Comparison of ENCODE assay signal across 11 cellular contexts in genomic region chr13:25281937-25282332, GRCh38. TPM values are rescaled to one million over a fixed set of nuclear protein-coding genes. Genes with fewer than 3 reads are reported as not detected.
A peak's percentile ranks its signal among the peaks of the same experiment; 100 is the strongest.
DNase-seq lines count a peak whose midpoint lies in the region; ATAC-seq and TF ChIP-seq lines count a peak whose summit lies in the region.
"Had no signal": no experiment of that assay in that cellular context is flagged by ENCODE, and none has a peak within 500 bp of the region (broad histone marks: within the 10 kb centered on the region; RNA-seq: fewer than 3 reads in every experiment).

No MANE protein-coding gene starts in this region.

- no peak overlapping the region for H2AK5ac ChIP-seq in mesenchymal stem cell (ENCODE audit: low read length, severe bottlenecking)

- 100% methylated on average over 1 of the region's 1 CpG for WGBS in mesenchymal stem cell

- H2BK15ac ChIP-seq in mesenchymal stem cell (ENCODE audit: low read depth, poor library complexity, severe bottlenecking) = no peak overlapping the region

- H3K4me1 ChIP-seq in CD8-positive, alpha-beta T cell (ENCODE audit: insufficient read depth, low read length) = peaks cover 32% of the 10 kb centered on the region
- H3K4me1 ChIP-seq in mesenchymal stem cell (ENCODE audit: control insufficient read depth, insufficient read depth, low read depth, low read length) = no peaks in the 10 kb centered on the region

- no peak overlapping the region for H3K14ac ChIP-seq in mesenchymal stem cell (ENCODE audit: low read length in 2 of 2)

- H3K27ac Mint-ChIP-seq in CD8-positive, alpha-beta T cell = peak overlapping the region; percentile 43
- peak overlapping the region; percentile 15 to 78 for H3K27ac Mint-ChIP-seq in activated naive CD4-positive, alpha-beta T cell treated with anti-CD3 and anti-CD28 coated beads, Interleukin-2, amount 50 U/mL, for 72 hours

- H3K9me3 Mint-ChIP-seq in CD8-positive, alpha-beta T cell = no peaks in the 10 kb centered on the region
- H3K9me3 Mint-ChIP-seq in activated naive CD4-positive, alpha-beta T cell treated with anti-CD3 and anti-CD28 coated beads, Interleukin-2, amount 50 U/mL, for 72 hours = no peaks in the 10 kb centered on the region

- no peak overlapping the region for H4K8ac ChIP-seq in mesenchymal stem cell (ENCODE audit: low read length)

- CTCF ChIA-PET in CD8-positive, alpha-beta T cell (lab: Charles Lee) = no interaction called here

- no peak overlapping the region for H3K27ac ChIP-seq in CD8-positive, alpha-beta T cell (ENCODE audit: low read depth, low read length)
- no peak overlapping the region for H3K27ac ChIP-seq in mesenchymal stem cell (ENCODE audit: low read length, poor library complexity, severe bottlenecking)

- H2BK5ac ChIP-seq in mesenchymal stem cell (ENCODE audit: low read depth, low read length, poor library complexity, severe bottlenecking) = no peak overlapping the region

- no peaks in the 10 kb centered on the region for H3K9me3 ChIP-seq in CD8-positive, alpha-beta T cell (ENCODE audit: low read length)
- H3K9me3 ChIP-seq in mesenchymal stem cell (ENCODE audit: control insufficient read depth, low read length) = no peaks in the 10 kb centered on the region

- H3K79me1 ChIP-seq in mesenchymal stem cell (replicated peaks; ENCODE audit: low read length, poor library complexity, severe bottlenecking) = peaks cover 5% of the 10 kb centered on the region

- H3K4me1 Mint-ChIP-seq in CD8-positive, alpha-beta T cell (ENCODE audit: low read depth) = peaks cover 78% of the 10 kb centered on the region

- H3K23ac ChIP-seq in mesenchymal stem cell (ENCODE audit: low read length in 2 of 2) = no peak overlapping the region

- no peak for TF ChIP-seq CTCF in CD8-positive, alpha-beta T cell (IDR thresholded peaks at IDR 0.05)

- no peak overlapping the region for H3K4me3 ChIP-seq in CD8-positive, alpha-beta T cell (ENCODE audit: low read depth, low read length)
- no peak overlapping the region for H3K4me3 ChIP-seq in mesenchymal stem cell (ENCODE audit: insufficient read depth in 1 of 2, low read depth in 1 of 2, low read length in 2 of 2)

- H4K91ac ChIP-seq in mesenchymal stem cell (ENCODE audit: low read length) = no peak overlapping the region

- no peak overlapping the region for H3K4ac ChIP-seq in mesenchymal stem cell (ENCODE audit: low read depth in 1 of 2, low read length in 2 of 2)

- no peak overlapping the region for H2BK120ac ChIP-seq in mesenchymal stem cell (ENCODE audit: low read depth, low read length)

- H2AFZ ChIP-seq in mesenchymal stem cell (ENCODE audit: low read depth, low read length) = no peak overlapping the region

- no peak for ATAC-seq in CD8-positive, alpha-beta T cell
- ATAC-seq in GM19351 (IDR thresholded peaks at IDR 0.05; ENCODE audit: unreplicated experiment) (peak; percentile 33), HG03066 (IDR thresholded peaks at IDR 0.05; ENCODE audit: low read depth, unreplicated experiment) (peak; percentile 32), HG02840 (IDR thresholded peaks at IDR 0.05; ENCODE audit: low FRiP score, unreplicated experiment) (no peak)
- ATAC-seq in activated naive CD4-positive, alpha-beta T cell treated with anti-CD3 and anti-CD28 coated beads, Interleukin-2, amount 50 U/mL, for 72 hours = peak; percentile 54 to 68
- ATAC-seq: SK-N-SH treated with all-trans-retinoic acid at 6 μM for 48 hours had no signal

- no peaks in the 10 kb centered on the region for H3K36me3 ChIP-seq in CD8-positive, alpha-beta T cell (ENCODE audit: insufficient read depth, low read length)
- peaks cover 0 to 8% of the 10 kb centered on the region in 2 experiments for H3K36me3 ChIP-seq in mesenchymal stem cell (ENCODE audit: control insufficient read depth in 1 of 2, insufficient read depth in 2 of 2, low read depth in 1 of 2, low read length in 2 of 2)

- H3K18ac ChIP-seq in mesenchymal stem cell (ENCODE audit: low read depth in 1 of 2, low read length in 2 of 2) = no peak overlapping the region

- intact Hi-C loops in CD8-positive, alpha-beta T cell (cut with DNase I, micrococcal nuclease) = loop anchor here in 1 of 2 experiments (10.0 kb wide), 2 partner anchors 1007 to 1397 kb away; partner anchors contain the start of gene MIPEP

- POLR2A ChIA-PET in CD8-positive, alpha-beta T cell (lab: Charles Lee) = no interaction called here

- peaks cover 26% of the 10 kb centered on the region for H3K36me3 Mint-ChIP-seq in CD8-positive, alpha-beta T cell
- H3K36me3 Mint-ChIP-seq in activated naive CD4-positive, alpha-beta T cell treated with anti-CD3 and anti-CD28 coated beads, Interleukin-2, amount 50 U/mL, for 72 hours = peaks cover 6 to 12% of the 10 kb centered on the region in 2 donors

- no peaks in the 10 kb centered on the region for H3K27me3 Mint-ChIP-seq in CD8-positive, alpha-beta T cell (ENCODE audit: low read depth)

- no peak overlapping the region for H2BK12ac ChIP-seq in mesenchymal stem cell (ENCODE audit: low read length in 2 of 2)

- no peak overlapping the region for H3K9ac ChIP-seq in mesenchymal stem cell (ENCODE audit: low read length)

- H3K4me3 Mint-ChIP-seq in CD8-positive, alpha-beta T cell = no peak overlapping the region

- no peak overlapping the region for H3K4me2 ChIP-seq in mesenchymal stem cell (ENCODE audit: low read length, poor library complexity, severe bottlenecking)

- H3K27me3 ChIP-seq in CD8-positive, alpha-beta T cell (ENCODE audit: insufficient read depth, low read length) = no peaks in the 10 kb centered on the region
- H3K27me3 ChIP-seq in mesenchymal stem cell (ENCODE audit: control insufficient read depth in 1 of 2, insufficient read depth in 1 of 2, low read length in 2 of 2) = no peaks in the 10 kb centered on the region

- DNase-seq in CD8-positive, alpha-beta T cell = no peak
- peak in 1 of 2 donors; percentile 60 for DNase-seq in activated naive CD4-positive, alpha-beta T cell treated with anti-CD3 and anti-CD28 coated beads, Interleukin-2, amount 50 U/mL, for 72 hours (ENCODE audit: low spot score in 2 of 2)
- DNase-seq in T1000 (lab: John Stamatoyannopoulos, UW) (no peak), mesenchymal stem cell (no peak), NCI-H524 treated with DMSO at 0.1 percent for 48 hours (lab: John Stamatoyannopoulos, UW) (no peak)
- DNase-seq: amygdala, NCI-H1436 had no signal

RNA-seq across cellular contexts. Expression of gene MTMR6, which starts 5.4 kb away (rescaled TPM):
- 10 to 100 TPM; 41.9 to 44.4 TPM for total RNA-seq in CD8-positive, alpha-beta T cell
- 1 to 10 TPM; 4.8 to 10.0 TPM for total RNA-seq in activated naive CD4-positive, alpha-beta T cell treated with anti-CD3 and anti-CD28 coated beads, Interleukin-2, amount 50 U/mL, for 72 hours
- 14.3 TPM for polyA plus RNA-seq in mesenchymal stem cell (2013, experiment 1 of 2)
- polyA plus RNA-seq in mesenchymal stem cell (2013, experiment 2 of 2) = 15.1 TPM

RNA-seq across cellular contexts. Expression of gene NUP58, which starts 19.5 kb away (rescaled TPM):
- 10 to 100 TPM; 73.2 to 78.9 TPM for total RNA-seq in CD8-positive, alpha-beta T cell
- 100 to 1,000 TPM in 1 of 2 donors, 10 to 100 TPM in 1; 98.7 to 138 TPM for total RNA-seq in activated naive CD4-positive, alpha-beta T cell treated with anti-CD3 and anti-CD28 coated beads, Interleukin-2, amount 50 U/mL, for 72 hours
- 19.7 TPM for polyA plus RNA-seq in mesenchymal stem cell (2013, experiment 1 of 2)
- polyA plus RNA-seq in mesenchymal stem cell (2013, experiment 2 of 2) = 22.1 TPM

Comparison
In these comparisons a context has a peak if more than half of its experiments do, and no peak if none do; other contexts are left out.
1. ATAC-seq: peak in GM19351 (single experiment), HG03066 (single experiment) and activated naive CD4-positive, alpha-beta T cell treated with anti-CD3 and anti-CD28 coated beads, Interleukin-2, amount 50 U/mL, for 72 hours (2 of 2); none in CD8-positive, alpha-beta T cell (single experiment) and HG02840 (single experiment).